Comparison of ENCODE assay signal across 12 cellular contexts in genomic region chr4:142091085-142091513, GRCh38.
DNase-seq lines count a peak whose midpoint lies in the region; ATAC-seq and TF ChIP-seq lines count a peak whose summit lies in the region.
"Had no signal": no experiment of that assay in that cellular context is flagged by ENCODE, and none has a peak within 500 bp of the region (broad histone marks: within the 10 kb centered on the region; RNA-seq: fewer than 3 reads in every experiment).

No MANE protein-coding gene starts in this region.

- no peaks in the 10 kb centered on the region for H3K27me3 ChIP-seq in fibroblast of lung (ENCODE audit: control insufficient read depth, insufficient read depth, low read length)

- ATAC-seq in omental fat pad (ENCODE audit: low FRiP score) (peak; percentile 78), GM21526 (IDR thresholded peaks at IDR 0.05; ENCODE audit: low FRiP score, unreplicated experiment) (no peak), GM18519 (IDR thresholded peaks at IDR 0.05; ENCODE audit: low FRiP score, unreplicated experiment) (no peak)
- no peak for ATAC-seq in activated T-cell treated with anti-CD3 and anti-CD28 coated beads, Interleukin-2, amount 50 U/mL, for 72 hours (replicated peaks in 1 of 2)
- ATAC-seq: HepG2 had no signal

- no peak overlapping the region for H3K4me3 ChIP-seq in fibroblast of lung (replicated peaks in 1 of 4; ENCODE audit: control extremely low read depth in 1 of 4, insufficient read depth in 1 of 4, low read depth in 3 of 4, low read length in 4 of 4)

- H3K9me3 Mint-ChIP-seq in activated T-cell treated with anti-CD3 and anti-CD28 coated beads, Interleukin-2, amount 50 U/mL, for 72 hours: no peaks in the 10 kb centered on the region
- H3K9me3 Mint-ChIP-seq: type B pancreatic cell had no signal

- H3K27ac Mint-ChIP-seq in activated T-cell treated with anti-CD3 and anti-CD28 coated beads, Interleukin-2, amount 50 U/mL, for 72 hours: no peak overlapping the region
- H3K27ac Mint-ChIP-seq: type B pancreatic cell had no signal

- H3K4me1 Mint-ChIP-seq in activated T-cell treated with anti-CD3 and anti-CD28 coated beads, Interleukin-2, amount 50 U/mL, for 72 hours (ENCODE audit: low read depth): no peaks in the 10 kb centered on the region

- H4K20me1 ChIP-seq in fibroblast of lung (ENCODE audit: control insufficient read depth, extremely low read depth, insufficient read depth, low read length): no peaks in the 10 kb centered on the region

- H3K79me2 ChIP-seq in fibroblast of lung (ENCODE audit: control insufficient read depth, insufficient read depth, low read length): no peaks in the 10 kb centered on the region

- DNase-seq in AG08396 (ENCODE audit: low spot score): peak; percentile 53
- peak; percentile 26 for DNase-seq in RPMI7951 (ENCODE audit: low read depth)
- peak; percentile 99 for DNase-seq in fibroblast of lung (ENCODE audit: low read depth in 2 of 2)
- no peak for DNase-seq in omental fat pad (ENCODE audit: low spot score)
- DNase-seq in activated T-cell treated with anti-CD3 and anti-CD28 coated beads, Interleukin-2, amount 50 U/mL, for 72 hours: no peak
- DNase-seq in anterior cingulate cortex (lab: John Stamatoyannopoulos, UW): no peak
- DNase-seq: NCI-H526 treated with DMSO at 0.1 percent for 48 hours had no signal

- no peaks in the 10 kb centered on the region for H3K27me3 Mint-ChIP-seq in activated T-cell treated with anti-CD3 and anti-CD28 coated beads, Interleukin-2, amount 50 U/mL, for 72 hours (ENCODE audit: low read depth)
- H3K27me3 Mint-ChIP-seq: activated naive CD8-positive, alpha-beta T cell; type B pancreatic cell had no signal

- H3K4me2 ChIP-seq in fibroblast of lung (ENCODE audit: extremely low read depth, insufficient read depth, low read length): peak overlapping the region; percentile 40

- no peak overlapping the region for H3K9ac ChIP-seq in fibroblast of lung (ENCODE audit: insufficient read depth, low read length)

- H2AFZ ChIP-seq in fibroblast of lung (ENCODE audit: low read length): no peak overlapping the region

- H3K9me3 ChIP-seq in fibroblast of lung (ENCODE audit: control insufficient read depth, insufficient read depth, low read depth, low read length): no peaks in the 10 kb centered on the region

- H3K27ac ChIP-seq in fibroblast of lung (ENCODE audit: insufficient read depth, low read length): peak overlapping the region; percentile 85

- TF ChIP-seq CTCF in fibroblast of lung (conservative IDR thresholded peaks at IDR 0.05 in 1 of 2, IDR thresholded peaks at IDR 0.05 in 1 of 2; ENCODE audit: low read depth in 1 of 2, low read length in 2 of 2) (no peak), omental fat pad (IDR thresholded peaks at IDR 0.05) (no peak)

- peaks cover 2 to 24% of the 10 kb centered on the region in 2 donors for H3K36me3 Mint-ChIP-seq in activated T-cell treated with anti-CD3 and anti-CD28 coated beads, Interleukin-2, amount 50 U/mL, for 72 hours (ENCODE audit: insufficient read depth in 2 of 2)
- H3K36me3 Mint-ChIP-seq: type B pancreatic cell had no signal

- H3K4me3 Mint-ChIP-seq in activated T-cell treated with anti-CD3 and anti-CD28 coated beads, Interleukin-2, amount 50 U/mL, for 72 hours: no peak overlapping the region
- H3K4me3 Mint-ChIP-seq: activated naive CD8-positive, alpha-beta T cell; type B pancreatic cell had no signal

- no peaks in the 10 kb centered on the region for H3K36me3 ChIP-seq in fibroblast of lung (ENCODE audit: control insufficient read depth, insufficient read depth, low read length)

- peaks cover under 1% of the 10 kb centered on the region for H3K4me1 ChIP-seq in fibroblast of lung (ENCODE audit: control insufficient read depth, extremely low read depth, insufficient read depth, low read length)

Comparison
In these comparisons a context has a peak if more than half of its experiments do, and no peak if none do; other contexts are left out.
1. DNase-seq: peak in AG08396 (single experiment), RPMI7951 (single experiment) and fibroblast of lung (2 of 2); none in omental fat pad (single experiment), activated T-cell treated with anti-CD3 and anti-CD28 coated beads, Interleukin-2, amount 50 U/mL, for 72 hours (0 of 2) and anterior cingulate cortex (0 of 58).